Comparison of ENCODE assay signal across 21 cellular contexts in the genomic region with DNA sequence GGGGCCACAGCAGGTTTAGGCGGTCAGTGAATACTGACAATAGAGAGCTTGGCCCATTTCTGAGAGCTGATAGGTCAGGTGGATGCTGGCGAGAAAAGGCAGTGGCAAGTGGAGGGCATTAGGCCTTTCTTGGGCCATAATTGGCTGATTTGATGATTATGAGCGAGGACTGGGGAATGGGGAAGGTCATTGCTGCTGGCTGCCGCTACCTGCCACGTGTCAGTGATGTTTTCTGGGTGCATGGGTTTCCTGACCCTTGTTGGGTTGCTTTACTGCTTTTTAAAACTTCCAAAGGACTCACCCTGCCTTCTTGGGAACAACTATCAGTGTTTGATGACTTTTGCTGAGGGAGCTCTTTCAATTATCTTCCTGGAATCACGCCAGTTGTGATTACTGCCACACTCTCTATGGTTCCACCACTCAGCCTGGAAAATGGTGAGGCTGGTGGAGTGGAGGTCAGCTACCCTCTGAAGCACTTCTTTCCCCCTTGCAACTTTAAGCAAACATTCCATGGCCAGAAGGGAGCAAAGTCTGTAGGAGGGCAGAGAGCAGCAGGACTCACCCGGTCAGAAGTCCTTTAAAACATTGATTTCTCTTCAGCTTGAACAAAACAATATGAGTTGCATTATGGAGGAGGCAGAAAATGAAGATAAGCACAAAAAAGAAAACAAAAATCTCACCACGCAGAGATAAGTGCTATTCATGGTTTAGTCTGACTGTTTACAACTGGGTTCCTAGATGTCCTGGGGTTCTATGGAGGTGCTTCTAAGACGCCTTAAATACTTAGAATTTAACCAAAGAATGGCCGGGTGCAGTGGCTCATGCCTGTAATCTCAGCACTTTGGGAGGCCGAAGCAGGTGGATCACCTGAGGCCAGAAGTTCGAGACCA. TPM values are rescaled to one million over a fixed set of nuclear protein-coding genes. Genes with fewer than 3 reads are reported as not detected.
A peak's percentile ranks its signal among the peaks of the same experiment; 100 is the strongest.
DNase-seq lines count a peak whose midpoint lies in the region; ATAC-seq and TF ChIP-seq lines count a peak whose summit lies in the region.
"Had no signal": no experiment of that assay in that cellular context is flagged by ENCODE, and none has a peak within 500 bp of the region (broad histone marks: within the 10 kb centered on the region; RNA-seq: fewer than 3 reads in every experiment).

No MANE protein-coding gene starts in this region.

- no peak overlapping the region for H3K4me3 ChIP-seq in HEK293 (ENCODE audit: low read depth, low read length)
- H3K4me3 ChIP-seq: MG63, SJSA1 had no signal

- peak; percentile 55 for DNase-seq in NCI-H2227 treated with DMSO at 0.1 percent for 48 hours (lab: John Stamatoyannopoulos, UW)
- peak; percentile 80 for DNase-seq in left lobe of liver (ENCODE audit: low spot score)
- DNase-seq in osteocyte (ENCODE audit: extremely low spot score, unreplicated experiment) = peak; percentile 67
- no peak for DNase-seq in NK-92 (lab: John Stamatoyannopoulos, UW; ENCODE audit: unreplicated experiment)
- DNase-seq in GM20000 (ENCODE audit: low spot score) = no peak
- no peak for DNase-seq in superior temporal gyrus (ENCODE audit: extremely low spot score)
- DNase-seq: C1 segment of cervical spinal cord, DND-41, GOT3, Kasumi-1, MG63, NCI-H1092, NCI-H1694, NCI-H2081 treated with DMSO at 0.1 percent for 48 hours, NCI-H226, NCI-H524 had no signal

- H3K9me3 ChIP-seq in HEK293 (ENCODE audit: control insufficient read depth, insufficient read depth, low read depth, low read length) = no peaks in the 10 kb centered on the region
- H3K9me3 ChIP-seq: MG63, SJSA1 had no signal

- H3K36me3 Mint-ChIP-seq in osteocyte (ENCODE audit: unreplicated experiment) = no peaks in the 10 kb centered on the region

- H3K27ac Mint-ChIP-seq in osteocyte (ENCODE audit: unreplicated experiment) = no peak overlapping the region
- H3K27ac Mint-ChIP-seq: T-helper 1 cell treated with Interleukin-12 subunit alpha and Interleukin-12 subunit beta and Interleukin-4 antibody, amounts not matched to agents 30 μg/mL and 1 μg/mL, for 36 hours had no signal

- peaks cover 2% of the 10 kb centered on the region; the same call in 1 of the 2 replicates for H3K4me1 ChIP-seq in HEK293 (ENCODE audit: control insufficient read depth, insufficient read depth, low read length)
- H3K4me1 ChIP-seq: SJSA1 had no signal

- H3K4me3 Mint-ChIP-seq in osteocyte (ENCODE audit: unreplicated experiment) = no peak overlapping the region
- H3K4me3 Mint-ChIP-seq: T-helper 1 cell treated with Interleukin-12 subunit alpha and Interleukin-12 subunit beta and Interleukin-4 antibody, amounts not matched to agents 30 μg/mL and 1 μg/mL, for 36 hours had no signal

- H3K36me3 ChIP-seq in HEK293 (ENCODE audit: control insufficient read depth in 2 of 2, insufficient read depth in 1 of 2, low read length in 2 of 2) = no peaks in the 10 kb centered on the region
- H3K36me3 ChIP-seq: MG63, SJSA1 had no signal

- ATAC-seq in left lobe of liver = peak; percentile 91
- no peak for ATAC-seq in GM18520 (IDR thresholded peaks at IDR 0.05; ENCODE audit: unreplicated experiment)

- H3K4me1 Mint-ChIP-seq in osteocyte (ENCODE audit: unreplicated experiment) = no peaks in the 10 kb centered on the region

- no peak overlapping the region for H3K27ac ChIP-seq in HEK293 (ENCODE audit: extremely low read depth, low read depth, low read length)
- H3K27ac ChIP-seq: SJSA1 had no signal

- no peaks in the 10 kb centered on the region for H3K9me3 Mint-ChIP-seq in osteocyte (ENCODE audit: unreplicated experiment)
- H3K9me3 Mint-ChIP-seq: T-helper 1 cell treated with Interleukin-12 subunit alpha and Interleukin-12 subunit beta and Interleukin-4 antibody, amounts not matched to agents 30 μg/mL and 1 μg/mL, for 36 hours had no signal

- CTCF ChIA-PET in HEK293 (lab: Yijun Ruan, JAX) = interaction anchor here (0.5 to 2.4 kb wide), 5 partner anchors 9 to 234 kb away, joined by 3 to 10 read pairs (median 4); no protein-coding TSS in a partner anchor

- POLR2A ChIA-PET in HEK293 (lab: Yijun Ruan, JAX) = no interaction called here

- TF ChIP-seq CTCF in HEK293 (tag by site-specific recombination; IDR thresholded peaks at IDR 0.05) (no peak), osteocyte (IDR thresholded peaks at IDR 0.05) (no peak), GM20000 (IDR thresholded peaks at IDR 0.05; ENCODE audit: extremely low read depth, missing control alignments) (no peak)

- peaks cover 43% of the 10 kb centered on the region for H3K27me3 Mint-ChIP-seq in osteocyte (ENCODE audit: unreplicated experiment)

TF ChIP-seq in HEK293, 187 proteins besides CTCF, POLR2A, EP300 and RAD21:
- peak; percentile 95 for TF ChIP-seq ZIC2 (tag by site-specific recombination; IDR thresholded peaks at IDR 0.05)
- TF ChIP-seq SCRT1 (tag by site-specific recombination; IDR thresholded peaks at IDR 0.05; ENCODE audit: borderline replicate concordance) = no peak
- no peak for TF ChIP-seq ZNF843 (tag by site-specific recombination; IDR thresholded peaks at IDR 0.05)

RNA-seq across cellular contexts. Expression of a gene that starts 12.1 kb away (rescaled TPM):
- total RNA-seq in left lobe of liver (117 TPM), osteocyte (not detected in 2 replicates)
- total RNA-seq: HT-29, SJSA1 had no signal

RNA-seq across cellular contexts. Expression of a gene that starts 42.2 kb away (rescaled TPM):
- 160 TPM for total RNA-seq in left lobe of liver
- 245 and 279 TPM in 2 replicates for total RNA-seq in osteocyte

Comparison
In these comparisons a context has a peak if more than half of its experiments do, and no peak if none do; other contexts are left out.
1. DNase-seq: peak in NCI-H2227 treated with DMSO at 0.1 percent for 48 hours (single experiment), left lobe of liver (single experiment) and osteocyte (single experiment); none in NK-92 (single experiment), GM20000 (single experiment) and superior temporal gyrus (single experiment).
2. RNA of a gene that starts 12.1 kb away (total RNA-seq): 117 TPM in left lobe of liver (single experiment); not detected in osteocyte; every median in the first group is over 100 times any median in the second.